In the genomic region with DNA sequence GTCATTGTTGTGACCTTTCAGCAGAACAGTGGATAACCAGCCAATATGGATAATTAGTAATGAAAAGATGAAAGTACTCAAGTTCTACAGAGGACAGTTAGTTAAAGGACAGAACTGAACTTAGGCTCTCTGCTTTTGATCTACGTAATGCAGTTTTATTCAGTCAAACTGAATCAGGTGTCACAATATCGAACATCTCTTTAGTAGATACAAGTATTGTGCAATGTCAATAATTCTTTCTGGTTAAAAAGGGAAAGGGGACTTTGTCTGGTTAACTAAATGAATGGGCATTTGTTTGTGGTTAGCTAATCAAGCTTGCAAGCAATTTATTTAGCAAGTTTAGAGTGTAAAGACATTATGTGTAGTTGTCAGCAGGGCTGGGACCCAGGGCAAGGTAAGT, we compare ENCODE assay signal across 16 cellular contexts.
DNase-seq lines count a peak whose midpoint lies in the region; TF ChIP-seq lines count a peak whose summit lies in the region.
"Had no signal": no experiment of that assay in that cellular context is flagged by ENCODE, and none has a peak within 500 bp of the region (broad histone marks: within the 10 kb centered on the region; RNA-seq: fewer than 3 reads in every experiment).

No MANE protein-coding gene starts in this region.

- DNase-seq in astrocyte of the hippocampus (ENCODE audit: low read depth, low spot score) (peak; percentile 11), fibroblast of mammary gland (ENCODE audit: low read depth) (peak; percentile 18), HEK293T (ENCODE audit: extremely low spot score) (no peak), GM03348 (ENCODE audit: low spot score) (no peak), foreskin melanocyte (no peak)
- DNase-seq: C1 segment of cervical spinal cord; Calu3; CD4-positive, alpha-beta memory T cell; COR-L47; DMS53; DMS79 treated with DMSO at 0.1 percent for 48 hours; GF-D8; H7; HCEC 1CT had no signal

- POLR2A ChIA-PET in HEK293T (lab: Yijun Ruan, JAX), result no interaction called here

- H3K9me3 ChIP-seq in liver (ENCODE audit: control insufficient read depth in 4 of 4, low read length in 3 of 4), result peaks cover 0 to 17% (median 4%) of the 10 kb centered on the region in 4 donors

- no peak for TF ChIP-seq CTCF in fibroblast of mammary gland (conservative IDR thresholded peaks at IDR 0.05; ENCODE audit: control insufficient read depth, insufficient read depth, low read depth, low read length)
- no peak for TF ChIP-seq CTCF in liver (IDR thresholded peaks at IDR 0.05; ENCODE audit: low read depth, low read length, missing input control)

- H3K9ac ChIP-seq in liver (ENCODE audit: low read depth in 1 of 2, low read length in 2 of 2), result no peak overlapping the region
- H3K9ac ChIP-seq: GM23248 had no signal

- H3K27me3 ChIP-seq in liver (ENCODE audit: control insufficient read depth in 4 of 4, insufficient read depth in 4 of 4, low read length in 3 of 4), result no peaks in the 10 kb centered on the region

- H3K27ac ChIP-seq in liver (ENCODE audit: low read depth in 1 of 2, low read length in 2 of 2), result no peak overlapping the region
- H3K27ac ChIP-seq: GM23248 had no signal

- TF ChIP-seq RAD21 in liver (IDR thresholded peaks at IDR 0.05), result no peak

- peaks cover 0 to 2% (median 0%) of the 10 kb centered on the region in 4 donors for H3K4me1 ChIP-seq in liver (ENCODE audit: control insufficient read depth in 4 of 4, insufficient read depth in 4 of 4, low read length in 3 of 4)

- CTCF ChIA-PET in HEK293T (lab: Yijun Ruan, JAX), result no interaction called here

- H3K36me3 ChIP-seq in liver (ENCODE audit: control insufficient read depth in 4 of 4, insufficient read depth in 3 of 4, low read depth in 1 of 4, low read length in 3 of 4), result no peaks in the 10 kb centered on the region

- no peak overlapping the region for H3K4me3 ChIP-seq in fibroblast of mammary gland (ENCODE audit: control insufficient read depth, low read depth, low read length)
- no peak overlapping the region for H3K4me3 ChIP-seq in liver (ENCODE audit: low read depth in 1 of 3, low read length in 3 of 3)
- H3K4me3 ChIP-seq: GM23248 had no signal

- WGBS in liver, result 32% methylated on average over 2 of the region's 2 CpGs

TF ChIP-seq in liver, 16 proteins besides CTCF, POLR2A, EP300 and RAD21:
- TF ChIP-seq, protein P1, sequence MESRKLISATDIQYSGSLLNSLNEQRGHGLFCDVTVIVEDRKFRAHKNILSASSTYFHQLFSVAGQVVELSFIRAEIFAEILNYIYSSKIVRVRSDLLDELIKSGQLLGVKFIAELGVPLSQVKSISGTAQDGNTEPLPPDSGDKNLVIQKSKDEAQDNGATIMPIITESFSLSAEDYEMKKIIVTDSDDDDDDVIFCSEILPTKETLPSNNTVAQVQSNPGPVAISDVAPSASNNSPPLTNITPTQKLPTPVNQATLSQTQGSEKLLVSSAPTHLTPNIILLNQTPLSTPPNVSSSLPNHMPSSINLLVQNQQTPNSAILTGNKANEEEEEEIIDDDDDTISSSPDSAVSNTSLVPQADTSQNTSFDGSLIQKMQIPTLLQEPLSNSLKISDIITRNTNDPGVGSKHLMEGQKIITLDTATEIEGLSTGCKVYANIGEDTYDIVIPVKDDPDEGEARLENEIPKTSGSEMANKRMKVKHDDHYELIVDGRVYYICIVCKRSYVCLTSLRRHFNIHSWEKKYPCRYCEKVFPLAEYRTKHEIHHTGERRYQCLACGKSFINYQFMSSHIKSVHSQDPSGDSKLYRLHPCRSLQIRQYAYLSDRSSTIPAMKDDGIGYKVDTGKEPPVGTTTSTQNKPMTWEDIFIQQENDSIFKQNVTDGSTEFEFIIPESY (IDR thresholded peaks at IDR 0.05), result peak; percentile 25
- TF ChIP-seq HNF4A (conservative IDR thresholded peaks at IDR 0.05), result peak in 1 of 2 donors; percentile 14
- no peak for TF ChIP-seq RXRA (IDR thresholded peaks at IDR 0.05)

TF ChIP-seq in HEK293T, 16 proteins besides CTCF, POLR2A, EP300 and RAD21:
- TF ChIP-seq TARDBP (IDR thresholded peaks at IDR 0.05), result no peak
- no peak for TF ChIP-seq L3MBTL2 (conservative IDR thresholded peaks at IDR 0.05)
- TF ChIP-seq, protein P2, sequence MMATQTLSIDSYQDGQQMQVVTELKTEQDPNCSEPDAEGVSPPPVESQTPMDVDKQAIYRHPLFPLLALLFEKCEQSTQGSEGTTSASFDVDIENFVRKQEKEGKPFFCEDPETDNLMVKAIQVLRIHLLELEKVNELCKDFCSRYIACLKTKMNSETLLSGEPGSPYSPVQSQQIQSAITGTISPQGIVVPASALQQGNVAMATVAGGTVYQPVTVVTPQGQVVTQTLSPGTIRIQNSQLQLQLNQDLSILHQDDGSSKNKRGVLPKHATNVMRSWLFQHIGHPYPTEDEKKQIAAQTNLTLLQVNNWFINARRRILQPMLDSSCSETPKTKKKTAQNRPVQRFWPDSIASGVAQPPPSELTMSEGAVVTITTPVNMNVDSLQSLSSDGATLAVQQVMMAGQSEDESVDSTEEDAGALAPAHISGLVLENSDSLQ (IDR thresholded peaks at IDR 0.05), result no peak
- TF ChIP-seq FOXK2 (IDR thresholded peaks at IDR 0.05), result no peak
- TF ChIP-seq SUZ12 (IDR thresholded peaks at IDR 0.05), result no peak
- TF ChIP-seq CTBP1 (IDR thresholded peaks at IDR 0.05; ENCODE audit: borderline replicate concordance), result no peak
- TF ChIP-seq ELF4 (IDR thresholded peaks at IDR 0.05), result no peak
- TF ChIP-seq LEF1 (IDR thresholded peaks at IDR 0.05; ENCODE audit: borderline replicate concordance), result no peak
- no peak for TF ChIP-seq NFRKB (IDR thresholded peaks at IDR 0.05)
- no peak for TF ChIP-seq SP1 (IDR thresholded peaks at IDR 0.05)
- TF ChIP-seq ARNT (IDR thresholded peaks at IDR 0.05), result no peak
- no peak for TF ChIP-seq FOXM1 (IDR thresholded peaks at IDR 0.05; ENCODE audit: borderline replicate concordance)
- TF ChIP-seq BHLHE40 (IDR thresholded peaks at IDR 0.05; ENCODE audit: borderline replicate concordance), result no peak

Comparison
In these comparisons a context has a peak if more than half of its experiments do, and no peak if none do; other contexts are left out.
1. DNase-seq: peak in astrocyte of the hippocampus (single experiment) and fibroblast of mammary gland (single experiment); none in HEK293T (single experiment), GM03348 (single experiment) and foreskin melanocyte (single experiment).